Comparison of ENCODE assay signal across 29 cellular contexts in the genomic region with DNA sequence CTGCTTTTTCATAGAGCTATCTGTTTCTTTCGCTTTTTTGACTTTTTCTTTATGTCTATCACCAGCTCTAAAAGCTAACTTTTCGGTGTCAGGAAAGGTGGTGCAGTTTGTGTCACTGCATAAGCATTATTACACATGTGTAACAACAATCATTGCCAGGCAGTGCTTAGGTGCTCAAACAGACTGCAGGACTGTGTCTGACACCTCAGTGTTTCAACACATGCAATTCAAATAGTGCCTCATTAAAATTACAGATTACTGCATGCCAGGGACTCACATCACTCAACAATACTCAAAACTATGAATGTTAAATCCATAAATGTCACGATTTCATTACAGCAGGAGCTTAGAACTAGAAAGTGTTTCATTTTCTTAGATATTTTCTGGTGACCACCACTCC.
"Had no signal": no experiment of that assay in that cellular context is flagged by ENCODE, and none has a peak within 500 bp of the region (broad histone marks: within the 10 kb centered on the region; RNA-seq: fewer than 3 reads in every experiment).

No MANE protein-coding gene starts in this region.

- DNase-seq: colonic mucosa; cortex of kidney; effector CD8-positive, alpha-beta T cell; effector memory CD8-positive, alpha-beta T cell; endodermal cell; erythroblast; esophagus squamous epithelium; foreskin fibroblast; foreskin melanocyte; gastrocnemius medialis; glutamatergic neuron; head of caudate nucleus; heart right ventricle; hypothalamus; immature natural killer cell; islet precursor cell; kidney; kidney glomerular epithelial cell; left colon; left ventricle myocardium superior; lower lobe of right lung; mesenchymal stem cell; mucosa of descending colon; naive B cell had no signal

- H3K4me3 ChIP-seq: colonic mucosa, esophagus squamous epithelium, gastrocnemius medialis, heart right ventricle, lower lobe of right lung, mucosa of descending colon had no signal

- ATAC-seq: effector memory CD8-positive, alpha-beta T cell; esophagus mucosa; gastrocnemius medialis; left colon; left lobe of liver; left ventricle myocardium superior; lower lobe of right lung; mucosa of descending colon had no signal

- H3K27me3 ChIP-seq: colonic mucosa, esophagus squamous epithelium, gastrocnemius medialis, heart right ventricle had no signal

- H3K27me3 Mint-ChIP-seq: dendritic cell treated with granulocyte-macrophage colony-stimulating factor and Interleukin-4, amounts not matched to agents 40 ng/mL and 50 ng/mL, for 4 days; effector memory CD8-positive, alpha-beta T cell; naive B cell had no signal

- H3K36me3 Mint-ChIP-seq: immature natural killer cell, mesothelial cell of epicardium, naive B cell had no signal

- H3K36me3 ChIP-seq: colonic mucosa, esophagus squamous epithelium, gastrocnemius medialis, heart right ventricle, lower lobe of right lung had no signal

- H3K4me1 Mint-ChIP-seq: immature natural killer cell, naive B cell had no signal

- H3K4me3 Mint-ChIP-seq: dendritic cell treated with granulocyte-macrophage colony-stimulating factor and Interleukin-4, amounts not matched to agents 40 ng/mL and 50 ng/mL, for 4 days; effector memory CD8-positive, alpha-beta T cell; endodermal cell; immature natural killer cell; mesothelial cell of epicardium; naive B cell had no signal

- H3K27ac Mint-ChIP-seq: dendritic cell treated with granulocyte-macrophage colony-stimulating factor and Interleukin-4, amounts not matched to agents 40 ng/mL and 50 ng/mL, for 4 days; effector memory CD8-positive, alpha-beta T cell; endodermal cell; immature natural killer cell; mesothelial cell of epicardium; naive B cell had no signal

- H3K9me3 ChIP-seq: colonic mucosa, esophagus squamous epithelium, gastrocnemius medialis, heart right ventricle, lower lobe of right lung, mucosa of descending colon had no signal

- H3K27ac ChIP-seq: colonic mucosa, epithelial cell of prostate, esophagus squamous epithelium, gastrocnemius medialis, heart right ventricle, lower lobe of right lung had no signal
